In the genomic region with DNA sequence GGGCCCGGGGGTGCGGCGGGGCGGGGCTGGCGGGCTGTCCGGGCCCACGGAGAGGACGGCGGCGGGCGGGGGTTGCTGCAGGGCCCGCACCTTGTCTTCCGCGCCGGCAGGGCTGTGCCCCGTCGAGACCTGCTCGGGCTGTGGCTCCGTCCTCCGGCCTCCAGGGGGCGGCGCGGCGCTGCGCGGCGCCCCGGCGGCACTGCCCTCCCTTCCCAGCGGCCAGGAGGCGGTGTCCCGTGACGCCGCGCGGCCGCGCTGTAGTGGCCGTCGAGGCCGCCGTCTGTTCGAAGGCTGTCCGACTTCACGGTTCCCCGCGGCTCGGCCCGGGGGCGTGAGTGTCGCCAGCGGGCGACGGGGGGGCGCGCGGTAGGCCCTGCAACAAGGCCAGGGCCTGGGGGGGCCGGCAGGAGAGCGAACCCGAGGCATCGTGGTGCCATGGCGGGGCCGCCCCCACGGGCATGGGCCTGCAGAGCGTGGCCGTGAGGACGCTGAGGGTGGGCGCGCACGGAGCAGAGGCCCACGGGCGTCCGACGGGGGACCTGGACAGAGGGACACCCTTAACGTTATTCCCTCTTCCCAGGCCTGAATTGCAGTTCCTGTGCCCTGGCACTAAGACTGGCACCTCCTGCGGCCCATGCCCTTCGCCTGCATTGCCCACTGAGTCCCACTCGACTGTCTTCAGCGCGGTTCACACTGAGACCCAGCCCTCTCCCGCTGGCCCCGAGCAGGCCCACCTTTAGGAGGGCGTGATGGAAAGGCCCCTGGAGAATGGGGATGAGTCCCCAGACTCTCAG, we compare ENCODE assay signal across 8 cellular contexts. TPM values are rescaled to one million over a fixed set of nuclear protein-coding genes. Genes with fewer than 3 reads are reported as not detected.
DNase-seq lines count a peak whose midpoint lies in the region; ATAC-seq and TF ChIP-seq lines count a peak whose summit lies in the region.

TSS of gene PLEKHG4 (plus strand) at position 237 of the 794 bp plus-strand sequence. CDS start at position 750, 513 bp downstream.

- H3K27ac Mint-ChIP-seq in endothelial cell (ENCODE audit: unreplicated experiment), result no peak within 1 kb of the TSS

- peak; percentile 87 for ATAC-seq in GM18868 (IDR thresholded peaks at IDR 0.05; ENCODE audit: unreplicated experiment)
- peak; percentile 85 for ATAC-seq in HG03342 (IDR thresholded peaks at IDR 0.05; ENCODE audit: unreplicated experiment)

- peak within 1 kb of the TSS; percentile 46 for H3K4me3 ChIP-seq in AG09309 (ENCODE audit: control insufficient read depth, low read depth, low read length)

- H3K36me3 Mint-ChIP-seq in endothelial cell (ENCODE audit: low read depth, unreplicated experiment), result peaks cover 21% of the 10 kb centered on the region

- TF ChIP-seq CTCF in AG09309 (IDR thresholded peaks at IDR 0.05; ENCODE audit: control insufficient read depth, insufficient read depth, low read depth, low read length, missing control alignments) (peak; percentile 41), endothelial cell (IDR thresholded peaks at IDR 0.05; ENCODE audit: unreplicated experiment) (peak; percentile 74)

- peaks cover 10% of the 10 kb centered on the region for H3K27me3 Mint-ChIP-seq in endothelial cell (ENCODE audit: unreplicated experiment)

- H3K4me3 Mint-ChIP-seq in endothelial cell (ENCODE audit: unreplicated experiment), result peak within 1 kb of the TSS; percentile 67

- no peaks in the 10 kb centered on the region for H3K9me3 Mint-ChIP-seq in endothelial cell (ENCODE audit: unreplicated experiment)

- DNase-seq in AG09309 (ENCODE audit: low read depth) (no peak), NCI-H82 treated with DMSO at 0.1 percent for 48 hours (lab: John Stamatoyannopoulos, UW; ENCODE audit: unreplicated experiment) (peak; percentile 58), endothelial cell (ENCODE audit: low spot score) (peak; percentile 82), midbrain (lab: John Stamatoyannopoulos, UW) (peak; percentile 43)
- DNase-seq in stimulated activated CD8-positive, alpha-beta memory T cell treated with anti-CD3 and anti-CD28 coated beads, Interleukin-4, amount 100 ng/mL, for 24 hours (ENCODE audit: low read depth), result peak; percentile 69

- POLR2A ChIA-PET in activated CD8-positive, alpha-beta memory T cell treated with anti-CD3 and anti-CD28 coated beads for 36 hours (lab: Charles Lee), result no interaction called here

- CTCF ChIA-PET in activated CD8-positive, alpha-beta memory T cell treated with anti-CD3 and anti-CD28 coated beads for 36 hours (lab: Charles Lee), result interaction anchor here (0.9 to 1.4 kb wide), 11 partner anchors 9 to 203 kb away, joined by 3 to 7 read pairs (median 3); partner anchors contain the start of genes FHOD1, KCTD19 and LRRC36

- peaks cover 7% of the 10 kb centered on the region for H3K4me1 Mint-ChIP-seq in endothelial cell (ENCODE audit: unreplicated experiment)

RNA-seq across cellular contexts. Expression of gene PLEKHG4, which starts in this region (rescaled TPM):
- 10 to 100 TPM; 25.8 to 26.1 TPM for total RNA-seq in activated CD8-positive, alpha-beta memory T cell treated with anti-CD3 and anti-CD28 coated beads for 36 hours
- 9.5 TPM for total RNA-seq in endothelial cell (ENCODE audit: unreplicated experiment)
